ENCODE assay signal across 1 cellular context in genomic region chr9:20286969-20287368, GRCh38.
TF ChIP-seq lines count a peak whose summit lies in the region.

No MANE protein-coding gene starts in this region.

TF ChIP-seq in GM23338, 12 proteins besides CTCF, POLR2A, EP300 and RAD21 (continued from another document):
- TF ChIP-seq ZNF462 (CRISPR knock-in tag; IDR thresholded peaks at IDR 0.05) (no peak), ZNF331 (CRISPR knock-in tag; IDR thresholded peaks at IDR 0.05; ENCODE audit: low read depth) (no peak)
TF ChIP-seq in GM23338: peak in this region for 0.
